9 cellular contexts compared by ENCODE assay signal in the genomic region with DNA sequence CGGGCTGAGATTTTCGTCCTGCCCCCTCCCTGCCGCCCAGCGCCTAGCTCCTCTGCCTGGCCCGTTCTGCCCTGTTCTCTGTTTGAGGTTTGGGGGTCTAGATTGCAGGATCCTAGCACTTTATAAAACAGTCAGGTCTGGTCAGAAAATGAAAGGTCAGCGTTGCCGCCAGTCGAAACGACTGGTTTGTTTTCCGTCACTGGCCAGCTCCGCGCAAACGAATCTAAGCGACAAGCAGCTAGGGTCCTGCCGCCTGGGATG. TPM values are rescaled to one million over a fixed set of nuclear protein-coding genes. Genes with fewer than 3 reads are reported as not detected.
A peak's percentile ranks its signal among the peaks of the same experiment; 100 is the strongest.
DNase-seq lines count a peak whose midpoint lies in the region; ATAC-seq and TF ChIP-seq lines count a peak whose summit lies in the region.
"Had no signal": no experiment of that assay in that cellular context is flagged by ENCODE, and none has a peak within 500 bp of the region (broad histone marks: within the 10 kb centered on the region; RNA-seq: fewer than 3 reads in every experiment).

No MANE protein-coding gene starts in this region.

- H3K9me3 Mint-ChIP-seq in effector memory CD8-positive, alpha-beta T cell: no peaks in the 10 kb centered on the region
- H3K9me3 Mint-ChIP-seq in natural killer cell: no peaks in the 10 kb centered on the region

- H3K9me3 ChIP-seq in AG04450 (ENCODE audit: control insufficient read depth, insufficient read depth, low read length): peaks cover 16% of the 10 kb centered on the region; the same call in 1 of the 2 replicates
- H3K9me3 ChIP-seq in HUES48 (ENCODE audit: control insufficient read depth, insufficient read depth, low read length): no peaks in the 10 kb centered on the region; the same call in 1 of the 2 replicates

- CTCF ChIA-PET in AG04450 (lab: Charles Lee): interaction anchor here (0.6 to 1.2 kb wide), 2 partner anchors 82 to 172 kb away, joined by 3 read pairs; no protein-coding TSS in a partner anchor

- DNase-seq in AG04450 (ENCODE audit: low read depth, low spot score): no peak
- DNase-seq in effector memory CD8-positive, alpha-beta T cell: no peak
- DNase-seq in natural killer cell: no peak
- DNase-seq in KBM-7: no peak
- no peak for DNase-seq in EL

- H3K36me3 Mint-ChIP-seq in effector memory CD8-positive, alpha-beta T cell (ENCODE audit: insufficient read depth): peaks cover 60% of the 10 kb centered on the region
- H3K36me3 Mint-ChIP-seq in natural killer cell: peaks cover 8% of the 10 kb centered on the region

- ATAC-seq in effector memory CD8-positive, alpha-beta T cell (replicated peaks): no peak
- no peak for ATAC-seq in natural killer cell
- ATAC-seq in HG03469 (IDR thresholded peaks at IDR 0.05; ENCODE audit: unreplicated experiment): no peak
- no peak for ATAC-seq in GM21529 (IDR thresholded peaks at IDR 0.05; ENCODE audit: unreplicated experiment)

- H3K9ac ChIP-seq in HUES48 (ENCODE audit: low read depth, low read length): no peak overlapping the region

- H3K27me3 ChIP-seq in AG04450 (ENCODE audit: control insufficient read depth, insufficient read depth, low read length) (peaks cover 92% of the 10 kb centered on the region), HUES48 (ENCODE audit: control insufficient read depth, insufficient read depth, low read length) (peaks cover 99% of the 10 kb centered on the region)

- peak overlapping the region; percentile 98 for H3K4me3 Mint-ChIP-seq in effector memory CD8-positive, alpha-beta T cell
- H3K4me3 Mint-ChIP-seq in natural killer cell: peak overlapping the region; percentile 98

- peaks cover 25% of the 10 kb centered on the region; the same call in 1 of the 2 replicates for H3K4me1 ChIP-seq in HUES48 (ENCODE audit: control insufficient read depth, insufficient read depth, low read length)

- H3K36me3 ChIP-seq in HUES48 (ENCODE audit: control insufficient read depth, insufficient read depth, low read length): no peaks in the 10 kb centered on the region

- in situ Hi-C loops in KBM-7 (cut with MboI; ENCODE audit: low pct_unique_long_range_greater_than_20kb, low sequenced_read_pairs): loop anchor here (10.0 kb wide), 1 partner anchor 122 kb away; no protein-coding TSS in a partner anchor

- no peaks in the 10 kb centered on the region for H3K27me3 Mint-ChIP-seq in effector memory CD8-positive, alpha-beta T cell
- H3K27me3 Mint-ChIP-seq in natural killer cell (ENCODE audit: low read depth in 2 of 2): no peaks in the 10 kb centered on the region

- H3K27ac ChIP-seq in AG04450 (ENCODE audit: low read depth, low read length) (no peak overlapping the region), HUES48 (ENCODE audit: low read depth, low read length) (no peak overlapping the region)
- H3K27ac ChIP-seq: SK-N-MC had no signal

- 0 out of 2 replicates have a peak overlapping the region, but pooled peaks have one; percentile 7 for H3K4me3 ChIP-seq in AG04450 (ENCODE audit: low read depth, low read length)
- peak overlapping the region; percentile 51 for H3K4me3 ChIP-seq in HUES48 (ENCODE audit: low read depth, low read length)
- H3K4me3 ChIP-seq: SK-N-MC had no signal

- peaks cover 45 to 47% of the 10 kb centered on the region in 2 donors for H3K4me1 Mint-ChIP-seq in effector memory CD8-positive, alpha-beta T cell (ENCODE audit: low read depth in 2 of 2)
- H3K4me1 Mint-ChIP-seq in natural killer cell: peaks cover 51 to 72% of the 10 kb centered on the region in 2 donors

- peak overlapping the region; percentile 95 to 96 for H3K27ac Mint-ChIP-seq in effector memory CD8-positive, alpha-beta T cell
- H3K27ac Mint-ChIP-seq in natural killer cell: peak overlapping the region; percentile 88 to 94

- intact Hi-C loops in natural killer cell (cut with micrococcal nuclease): no loop called here

- POLR2A ChIA-PET in AG04450 (lab: Yijun Ruan, JAX): no interaction called here

- TF ChIP-seq CTCF in AG04450 (IDR thresholded peaks at IDR 0.05; ENCODE audit: low read depth, low read length) (no peak), natural killer cell (IDR thresholded peaks at IDR 0.05) (no peak)

RNA-seq across cellular contexts. Expression of a gene that starts 4.4 kb away (rescaled TPM):
- polyA plus RNA-seq in AG04450 (2011; rRNA removed): 0.04 and 0.09 TPM in 2 replicates
- polyA minus RNA-seq in AG04450 (2011; rRNA and poly(A)+ RNA removed): 0.09 and 0.14 TPM in 2 replicates
- 10 to 100 TPM; 42.7 to 50.3 (median 46.0) TPM for total RNA-seq in natural killer cell
